In genomic region chr12:113552760-113553159, GRCh38 we compare ENCODE assay signal across 9 cellular contexts.
"Had no signal": no experiment of that assay in that cellular context is flagged by ENCODE, and none has a peak within 500 bp of the region (broad histone marks: within the 10 kb centered on the region; RNA-seq: fewer than 3 reads in every experiment).

No MANE protein-coding gene starts in this region.

- H3K27ac Mint-ChIP-seq: H9 had no signal

- H3K4me3 ChIP-seq: GM23248 had no signal

- H3K27ac ChIP-seq: GM23248, HL-60, KMS-11 had no signal

- H3K9ac ChIP-seq: GM23248, KMS-11 had no signal

- H3K4me3 Mint-ChIP-seq: H9 had no signal

- DNase-seq: GM23248, H9, HCEC 1CT, IMR-90, KBM-7 had no signal

- FAIRE-seq: H1, H54 had no signal

- H3K4me2 ChIP-seq: KMS-11 had no signal

- H2AFZ ChIP-seq: GM23248 had no signal
